ENCODE assay signal across 8 cellular contexts in the genomic region with DNA sequence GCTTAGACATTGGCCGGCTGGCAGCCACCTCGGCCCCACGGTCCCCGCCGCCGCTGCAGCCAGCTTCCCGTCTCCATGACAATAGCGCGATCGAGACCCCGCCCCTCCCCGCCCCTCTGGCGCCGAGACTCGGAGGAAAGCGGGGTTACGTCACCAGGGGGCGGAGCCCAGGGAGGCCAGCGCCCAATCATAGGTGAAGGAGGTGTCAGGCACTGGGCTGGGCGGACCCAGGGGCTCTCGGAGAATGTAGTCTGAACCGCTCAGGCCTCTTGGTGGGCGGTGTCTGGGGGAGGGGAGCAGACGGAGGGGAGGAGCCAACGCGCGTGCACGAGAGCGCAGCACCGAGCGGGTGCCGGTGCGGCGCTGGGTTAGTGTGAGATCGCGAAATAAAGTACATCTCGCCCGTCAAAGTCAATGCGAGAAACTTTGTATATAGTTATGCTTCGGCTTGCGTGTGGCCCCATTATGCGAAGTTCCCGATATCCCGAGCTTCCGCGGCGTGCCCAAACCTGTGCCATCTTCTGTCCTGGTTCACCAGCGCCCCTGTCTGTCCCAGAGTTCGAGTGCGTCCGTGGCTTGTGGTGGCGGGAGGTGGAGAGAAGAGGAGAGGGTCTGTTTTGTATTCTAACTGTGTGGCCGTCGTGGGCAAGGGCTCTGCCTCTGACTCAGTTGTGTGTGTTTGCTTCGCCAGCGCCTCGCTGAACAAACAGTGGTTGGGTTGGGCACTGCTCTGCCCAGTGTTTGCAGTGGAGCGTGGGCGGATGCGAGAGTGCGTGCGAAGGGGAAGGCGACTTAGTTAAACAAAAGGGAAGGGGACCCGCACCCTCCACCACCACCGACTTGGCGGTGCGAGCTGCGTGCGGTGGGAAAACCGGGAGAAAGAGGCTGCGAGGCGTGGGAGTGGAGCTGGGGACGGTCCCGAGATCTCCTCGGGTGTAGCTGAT. TPM values are rescaled to one million over a fixed set of nuclear protein-coding genes. Genes with fewer than 3 reads are reported as not detected.
DNase-seq lines count a peak whose midpoint lies in the region; ATAC-seq, FAIRE-seq and TF ChIP-seq lines count a peak whose summit lies in the region.

No MANE protein-coding gene starts in this region.

- peak overlapping the region; percentile 54 to 55 for H3K9ac ChIP-seq in kidney (ENCODE audit: low read length in 2 of 2)

- peaks cover 2% of the 10 kb centered on the region for H3K36me3 Mint-ChIP-seq in activated B cell treated with CpG ODN at 0.5 μM for 24 hours (ENCODE audit: low read depth)

- intact Hi-C loops in activated B cell treated with CpG ODN at 0.5 μM for 24 hours (cut with micrococcal nuclease), result loop anchor here (1.0 to 10.0 kb wide), 4 partner anchors 405 to 1495 kb away; partner anchors contain the start of genes AKTIP, RBL2 and RPGRIP1L
- intact Hi-C loops in kidney (cut with DNase I), result no loop called here

- H3K27ac Mint-ChIP-seq in activated B cell treated with CpG ODN at 0.5 μM for 24 hours, result peak overlapping the region; percentile 43

- ATAC-seq in GM18870 (IDR thresholded peaks at IDR 0.05; ENCODE audit: unreplicated experiment), result peak; percentile 94
- ATAC-seq in HG03139 (IDR thresholded peaks at IDR 0.05; ENCODE audit: unreplicated experiment), result peak; percentile 92
- ATAC-seq in activated B cell treated with CpG ODN at 0.5 μM for 24 hours (ENCODE audit: low read depth), result peak; percentile 95

- peak overlapping the region; percentile 51 to 66 for H3K27ac ChIP-seq in kidney (ENCODE audit: low read depth in 2 of 2, low read length in 2 of 2)

- H3K4me3 Mint-ChIP-seq in activated B cell treated with CpG ODN at 0.5 μM for 24 hours, result peak overlapping the region; percentile 88

- peaks cover 31% of the 10 kb centered on the region for H3K4me1 Mint-ChIP-seq in activated B cell treated with CpG ODN at 0.5 μM for 24 hours

- peaks cover 0 to 11% of the 10 kb centered on the region in 2 donors for H3K4me1 ChIP-seq in kidney (ENCODE audit: control insufficient read depth in 1 of 2, insufficient read depth in 1 of 2, low read depth in 1 of 2, low read length in 2 of 2)

- H3K9me3 Mint-ChIP-seq in activated B cell treated with CpG ODN at 0.5 μM for 24 hours, result no peaks in the 10 kb centered on the region

- TF ChIP-seq CTCF in AG04449 (IDR thresholded peaks at IDR 0.05; ENCODE audit: insufficient read depth, low read length, missing control alignments) (peak; percentile 31), activated B cell treated with CpG ODN at 0.5 μM for 24 hours (IDR thresholded peaks at IDR 0.05) (no peak), kidney (IDR thresholded peaks at IDR 0.05; ENCODE audit: borderline replicate concordance, extremely low read depth, insufficient read depth) (no peak)

- H3K9me3 ChIP-seq in kidney (ENCODE audit: control insufficient read depth in 1 of 2, low read length in 2 of 2), result no peaks in the 10 kb centered on the region

- FAIRE-seq in kidney (lab: Jason Lieb, UNC), result peak; percentile 51

- DNase-seq in AG04449 (ENCODE audit: low read depth, low spot score), result peak; percentile 92
- DNase-seq in NCI-H2196 treated with DMSO at 0.1 percent for 48 hours (lab: John Stamatoyannopoulos, UW; ENCODE audit: unreplicated experiment), result peak; percentile 78
- DNase-seq in activated B cell treated with CpG ODN at 0.5 μM for 24 hours, result peak; percentile 89
- DNase-seq in central memory CD4-positive, alpha-beta T cell, result peak; percentile 93
- DNase-seq in kidney, result peak; percentile 100
- peak; percentile 98 for DNase-seq in stimulated activated CD4-positive, alpha-beta T cell treated with anti-CD3 and anti-CD28 coated beads, Interleukin-15, amount 100 ng/mL, for 24 hours

- CTCF ChIA-PET in AG04449 (lab: Yijun Ruan, JAX) (interaction anchor here (0.6 to 3.5 kb wide), 5 partner anchors 18 to 1378 kb away, joined by 3 to 12 read pairs (median 3); no protein-coding TSS in a partner anchor), activated B cell treated with CpG ODN at 0.5 μM for 24 hours (lab: Charles Lee) (no interaction called here)

- H3K4me3 ChIP-seq in AG04449 (ENCODE audit: low read depth, low read length) (peak overlapping the region; percentile 78), kidney (ENCODE audit: low read length in 2 of 2) (peak overlapping the region; percentile 79 to 83)

- peaks cover 53% of the 10 kb centered on the region for H3K27me3 Mint-ChIP-seq in activated B cell treated with CpG ODN at 0.5 μM for 24 hours

- no peaks in the 10 kb centered on the region for H3K36me3 ChIP-seq in kidney (ENCODE audit: control insufficient read depth in 1 of 2, insufficient read depth in 2 of 2, low read length in 2 of 2)

- POLR2A ChIA-PET in AG04449 (lab: Yijun Ruan, JAX) (interaction anchor here (1.2 to 4.4 kb wide), 2 partner anchors 643 to 1426 kb away, joined by 3 to 28 read pairs; partner anchors contain the start of genes AKTIP and IRX3), activated B cell treated with CpG ODN at 0.5 μM for 24 hours (lab: Charles Lee) (no interaction called here)

RNA-seq across cellular contexts. Expression of gene IRX5, which starts 1.3 kb away (rescaled TPM):
- total RNA-seq in activated B cell treated with CpG ODN at 0.5 μM for 24 hours (0.07 TPM in 1 of 2 replicates, not detected in the other), kidney (22.3 TPM)
- polyA plus RNA-seq in kidney (ENCODE audit: insufficient read depth, low read depth, low replicate concordance), result 3.7 TPM

Comparison
In these comparisons a context has a peak if more than half of its experiments do, and no peak if none do; other contexts are left out.
1. Peak in every context shown above with its lines: DNase-seq, ATAC-seq, H3K4me3 ChIP-seq and H3K27ac ChIP-seq.
2. RNA of gene IRX5, which starts 1.3 kb away (total RNA-seq): 22.3 TPM in kidney (single experiment); 0.07 TPM in activated B cell treated with CpG ODN at 0.5 μM for 24 hours; every median in the first group is over 10 times any median in the second.